ENCODE assay signal across 18 cellular contexts in genomic region chr5:147956064-147956841, GRCh38. TPM values are rescaled to one million over a fixed set of nuclear protein-coding genes. Genes with fewer than 3 reads are reported as not detected.
DNase-seq lines count a peak whose midpoint lies in the region; ATAC-seq and TF ChIP-seq lines count a peak whose summit lies in the region.
"Had no signal": no experiment of that assay in that cellular context is flagged by ENCODE, and none has a peak within 500 bp of the region (broad histone marks: within the 10 kb centered on the region; RNA-seq: fewer than 3 reads in every experiment).

No MANE protein-coding gene starts in this region.

- H3K27ac Mint-ChIP-seq in osteocyte (ENCODE audit: unreplicated experiment): peak overlapping the region; percentile 44

- ATAC-seq in GM19035 (IDR thresholded peaks at IDR 0.05; ENCODE audit: unreplicated experiment): no peak

- peaks cover 3% of the 10 kb centered on the region for H3K9me3 Mint-ChIP-seq in osteocyte (ENCODE audit: unreplicated experiment)
- H3K9me3 Mint-ChIP-seq: CD14-positive monocyte, H9 had no signal

- H3K4me1 Mint-ChIP-seq in osteocyte (ENCODE audit: unreplicated experiment): peaks cover 7% of the 10 kb centered on the region
- H3K4me1 Mint-ChIP-seq: CD14-positive monocyte had no signal

- H3K4me3 ChIP-seq in adipocyte (ENCODE audit: low read length): no peak overlapping the region
- peak overlapping the region in 1 of 2 donors; percentile 1 for H3K4me3 ChIP-seq in esophagus (ENCODE audit: low read depth in 1 of 2, low read length in 2 of 2)
- H3K4me3 ChIP-seq in dorsolateral prefrontal cortex: no peak overlapping the region

- peaks cover 7% of the 10 kb centered on the region for H3K36me3 Mint-ChIP-seq in osteocyte (ENCODE audit: unreplicated experiment)
- H3K36me3 Mint-ChIP-seq: CD14-positive monocyte had no signal

- H3K4me1 ChIP-seq in adipocyte (ENCODE audit: control insufficient read depth, insufficient read depth, low read length) (no peaks in the 10 kb centered on the region), esophagus (ENCODE audit: control insufficient read depth in 2 of 2, insufficient read depth in 2 of 2, low read length in 1 of 2) (peaks cover 0 to 2% of the 10 kb centered on the region in 2 donors)

- no peak overlapping the region for H3K9ac ChIP-seq in adipocyte (ENCODE audit: low read length)

- intact Hi-C loops in dorsolateral prefrontal cortex (cut with DNase I): no loop called here

- WGBS in esophagus, 2 donors: 31 to 35% methylated on average over 1 of the region's 1 CpG

- H3K9me3 ChIP-seq in adipocyte (ENCODE audit: control insufficient read depth, low read length) (no peaks in the 10 kb centered on the region), esophagus (ENCODE audit: control insufficient read depth in 2 of 2, insufficient read depth in 1 of 2, low read depth in 1 of 2, low read length in 1 of 2) (no peaks in the 10 kb centered on the region)

- H3K27me3 ChIP-seq in adipocyte (replicated peaks; ENCODE audit: control insufficient read depth, insufficient read depth, low read length) (peaks cover 3% of the 10 kb centered on the region), esophagus (ENCODE audit: control insufficient read depth in 1 of 2, insufficient read depth in 2 of 2, low read length in 2 of 2) (no peaks in the 10 kb centered on the region), dorsolateral prefrontal cortex (peaks cover 0 to 4% (median 0%) of the 10 kb centered on the region in 45 donors)

- no peak overlapping the region for H3K4me3 Mint-ChIP-seq in osteocyte (ENCODE audit: unreplicated experiment)
- H3K4me3 Mint-ChIP-seq: CD14-positive monocyte, H9 had no signal

- TF ChIP-seq RAD21 in Ishikawa (IDR thresholded peaks at IDR 0.05; ENCODE audit: low read depth): no peak

- H3K36me3 ChIP-seq in adipocyte (ENCODE audit: control insufficient read depth, insufficient read depth, low read length, severe bottlenecking) (no peaks in the 10 kb centered on the region), esophagus (ENCODE audit: control insufficient read depth in 2 of 2, insufficient read depth in 2 of 2, low read length in 1 of 2) (no peaks in the 10 kb centered on the region)

- no peaks in the 10 kb centered on the region for H3K27me3 Mint-ChIP-seq in osteocyte (ENCODE audit: unreplicated experiment)

- no peak for TF ChIP-seq EP300 in Ishikawa (IDR thresholded peaks at IDR 0.05; ENCODE audit: borderline replicate concordance)

- DNase-seq in adipocyte (ENCODE audit: low read depth) (peak; percentile 7), osteocyte (ENCODE audit: extremely low spot score, unreplicated experiment) (no peak), dorsolateral prefrontal cortex (no peak)
- DNase-seq in stimulated activated CD8-positive, alpha-beta memory T cell treated with anti-CD3 and anti-CD28 coated beads, Interleukin-4, amount 100 ng/mL, for 48 hours: no peak
- DNase-seq: ACHN, AML-193, DMS 273 treated with DMSO at 0.1 percent for 48 hours, EL, H9, IMR-90, NCI-H187, NCI-H226, NCI-H748 treated with DMSO at 0.1 percent for 48 hours had no signal

- no peak for TF ChIP-seq CTCF in osteocyte (IDR thresholded peaks at IDR 0.05)
- no peak for TF ChIP-seq CTCF in dorsolateral prefrontal cortex (IDR thresholded peaks at IDR 0.05 in 54 of 56, conservative IDR thresholded peaks at IDR 0.05 in 2 of 56; ENCODE audit: low read depth in 1 of 56, partially characterized antibody in 56 of 56)

- peak overlapping the region; percentile 59 to 66 for H3K27ac ChIP-seq in esophagus (ENCODE audit: low read depth in 2 of 2, low read length in 1 of 2)
- H3K27ac ChIP-seq in dorsolateral prefrontal cortex: no peak overlapping the region

TF ChIP-seq in Ishikawa, 13 proteins besides CTCF, POLR2A, EP300 and RAD21:
- peak; percentile 27; the same call in 1 of the 2 replicates for TF ChIP-seq REST (IDR thresholded peaks at IDR 0.05; ENCODE audit: low read depth)
- no peak for TF ChIP-seq USF1 (IDR thresholded peaks at IDR 0.05)

RNA-seq across cellular contexts. Expression of gene C5orf46, which starts 49.9 kb away (rescaled TPM):
- polyA plus RNA-seq in esophagus: not detected
- total RNA-seq in osteocyte (not detected in 2 replicates), dorsolateral prefrontal cortex (not detected)
- total RNA-seq: H9, IMR-90, LHCN-M2 had no signal
- polyA plus RNA-seq: CD14-positive monocyte had no signal

Comparison
In these comparisons a context has a peak if more than half of its experiments do, and no peak if none do; other contexts are left out.
1. H3K27ac ChIP-seq: peak in esophagus (2 of 2); none in dorsolateral prefrontal cortex (0 of 59).